16 cellular contexts compared by ENCODE assay signal in genomic region chr12:124264879-124265278, GRCh38. TPM values are rescaled to one million over a fixed set of nuclear protein-coding genes. Genes with fewer than 3 reads are reported as not detected.
A peak's percentile ranks its signal among the peaks of the same experiment; 100 is the strongest.
DNase-seq lines count a peak whose midpoint lies in the region; TF ChIP-seq lines count a peak whose summit lies in the region.
"Had no signal": no experiment of that assay in that cellular context is flagged by ENCODE, and none has a peak within 500 bp of the region (broad histone marks: within the 10 kb centered on the region; RNA-seq: fewer than 3 reads in every experiment).

No MANE protein-coding gene starts in this region.

- H3K4me3 ChIP-seq in Caco-2 (ENCODE audit: low read depth, low read length) (no peak overlapping the region), neural progenitor cell (no peak overlapping the region)
- H3K4me3 ChIP-seq: GM23248 had no signal

- no peak for DNase-seq in T-helper 1 cell
- DNase-seq in Caco-2: no peak
- DNase-seq in neural progenitor cell (ENCODE audit: low spot score): no peak
- no peak for DNase-seq in SHP77 treated with DMSO at 0.1 percent for 48 hours (lab: John Stamatoyannopoulos, UW)
- DNase-seq in MCF 10A (ENCODE audit: unreplicated experiment): no peak
- DNase-seq: C1 segment of cervical spinal cord; CD4-positive, alpha-beta memory T cell; COR-L47; DMS153; DND-41; GM23248; H9 had no signal

- no peak overlapping the region for H3K9ac ChIP-seq in neural progenitor cell
- H3K9ac ChIP-seq: GM23248 had no signal

- H4K20me1 ChIP-seq in neural progenitor cell (ENCODE audit: low read depth): no peaks in the 10 kb centered on the region

- H3K9me3 ChIP-seq in Caco-2: no peaks in the 10 kb centered on the region
- no peaks in the 10 kb centered on the region for H3K9me3 ChIP-seq in neural progenitor cell (ENCODE audit: low read depth)

- BruUV-seq in Caco-2 (replicated peaks; lab: Mats Ljungman, UMichigan): no TSS peak
- no TSS peak for BruUV-seq in MCF 10A (replicated peaks; lab: Mats Ljungman, UMichigan)

- no peaks in the 10 kb centered on the region for H3K36me3 Mint-ChIP-seq in T-helper 1 cell treated with Interleukin-12 subunit alpha and Interleukin-12 subunit beta and Interleukin-4 antibody, amounts not matched to agents 30 μg/mL and 1 μg/mL, for 36 hours (ENCODE audit: low read depth)
- peaks cover 6% of the 10 kb centered on the region for H3K36me3 Mint-ChIP-seq in Caco-2 (ENCODE audit: insufficient read depth, unreplicated experiment)
- no peaks in the 10 kb centered on the region for H3K36me3 Mint-ChIP-seq in neural progenitor cell
- no peaks in the 10 kb centered on the region for H3K36me3 Mint-ChIP-seq in MCF 10A (ENCODE audit: insufficient read depth, unreplicated experiment)
- H3K36me3 Mint-ChIP-seq: CD4-positive, alpha-beta memory T cell had no signal

- H3F3A ChIP-seq in neural progenitor cell (ENCODE audit: low read depth): no peaks in the 10 kb centered on the region

- H3K9me3 Mint-ChIP-seq in T-helper 1 cell treated with Interleukin-12 subunit alpha and Interleukin-12 subunit beta and Interleukin-4 antibody, amounts not matched to agents 30 μg/mL and 1 μg/mL, for 36 hours: no peaks in the 10 kb centered on the region
- H3K9me3 Mint-ChIP-seq in Caco-2 (ENCODE audit: unreplicated experiment): no peaks in the 10 kb centered on the region
- H3K9me3 Mint-ChIP-seq in neural progenitor cell: peaks cover 6% of the 10 kb centered on the region
- no peaks in the 10 kb centered on the region for H3K9me3 Mint-ChIP-seq in MCF 10A (ENCODE audit: unreplicated experiment)
- H3K9me3 Mint-ChIP-seq: CD4-positive, alpha-beta memory T cell had no signal

- CTCF ChIA-PET in Caco-2 (lab: Charles Lee) (no interaction called here), MCF 10A (lab: Yijun Ruan, JAX) (no interaction called here)

- H3K27me3 ChIP-seq in Caco-2 (replicated peaks; ENCODE audit: control insufficient read depth, insufficient read depth, low read length): no peaks in the 10 kb centered on the region
- H3K27me3 ChIP-seq in neural progenitor cell: no peaks in the 10 kb centered on the region

- no peaks in the 10 kb centered on the region for H3K79me2 ChIP-seq in neural progenitor cell (ENCODE audit: low read depth)

- no peak overlapping the region for H3K4me3 Mint-ChIP-seq in T-helper 1 cell treated with Interleukin-12 subunit alpha and Interleukin-12 subunit beta and Interleukin-4 antibody, amounts not matched to agents 30 μg/mL and 1 μg/mL, for 36 hours
- H3K4me3 Mint-ChIP-seq in Caco-2 (ENCODE audit: unreplicated experiment) (no peak overlapping the region), neural progenitor cell (no peak overlapping the region), MCF 10A (ENCODE audit: unreplicated experiment) (no peak overlapping the region)
- H3K4me3 Mint-ChIP-seq: B cell; CD4-positive, alpha-beta memory T cell; H9 had no signal

- H3K27ac Mint-ChIP-seq in T-helper 1 cell treated with Interleukin-12 subunit alpha and Interleukin-12 subunit beta and Interleukin-4 antibody, amounts not matched to agents 30 μg/mL and 1 μg/mL, for 36 hours: peak overlapping the region; percentile 31
- H3K27ac Mint-ChIP-seq in Caco-2 (ENCODE audit: unreplicated experiment) (peak overlapping the region; percentile 81), neural progenitor cell (peak overlapping the region; percentile 48), MCF 10A (ENCODE audit: low read depth, unreplicated experiment) (no peak overlapping the region)
- H3K27ac Mint-ChIP-seq: B cell; CD4-positive, alpha-beta memory T cell had no signal

- peaks cover 7% of the 10 kb centered on the region for H3K27me3 Mint-ChIP-seq in T-helper 1 cell treated with Interleukin-12 subunit alpha and Interleukin-12 subunit beta and Interleukin-4 antibody, amounts not matched to agents 30 μg/mL and 1 μg/mL, for 36 hours (ENCODE audit: low read depth)
- H3K27me3 Mint-ChIP-seq in Caco-2 (ENCODE audit: insufficient read depth, unreplicated experiment) (no peaks in the 10 kb centered on the region), neural progenitor cell (ENCODE audit: insufficient read depth, low read depth) (peaks cover 5% of the 10 kb centered on the region), MCF 10A (ENCODE audit: insufficient read depth, unreplicated experiment) (peaks cover 29% of the 10 kb centered on the region)

- no peak overlapping the region for H3K4me2 ChIP-seq in neural progenitor cell

- H3K27ac ChIP-seq in neural progenitor cell: no peak overlapping the region
- H3K27ac ChIP-seq: 22Rv1, GM23248 had no signal

- no peak for TF ChIP-seq CTCF in Caco-2 (IDR thresholded peaks at IDR 0.05; ENCODE audit: insufficient read depth in 1 of 2, low read depth in 1 of 2, low read length in 1 of 2, severe bottlenecking in 1 of 2, unreplicated experiment in 1 of 2)
- no peak for TF ChIP-seq CTCF in neural progenitor cell (IDR thresholded peaks at IDR 0.05)
- no peak for TF ChIP-seq CTCF in MCF 10A (IDR thresholded peaks at IDR 0.05; ENCODE audit: unreplicated experiment)

- H3K36me3 ChIP-seq in Caco-2 (ENCODE audit: control insufficient read depth, insufficient read depth, low read length): no peaks in the 10 kb centered on the region
- no peaks in the 10 kb centered on the region for H3K36me3 ChIP-seq in neural progenitor cell

- no peak overlapping the region for H2AFZ ChIP-seq in neural progenitor cell (replicated peaks)
- H2AFZ ChIP-seq: GM23248 had no signal

- H3K4me1 Mint-ChIP-seq in T-helper 1 cell treated with Interleukin-12 subunit alpha and Interleukin-12 subunit beta and Interleukin-4 antibody, amounts not matched to agents 30 μg/mL and 1 μg/mL, for 36 hours (ENCODE audit: low read depth): peaks cover under 1% of the 10 kb centered on the region
- H3K4me1 Mint-ChIP-seq in Caco-2 (ENCODE audit: low read depth, unreplicated experiment): peaks cover 17% of the 10 kb centered on the region
- peaks cover 4% of the 10 kb centered on the region for H3K4me1 Mint-ChIP-seq in neural progenitor cell
- H3K4me1 Mint-ChIP-seq in MCF 10A (ENCODE audit: insufficient read depth, unreplicated experiment): no peaks in the 10 kb centered on the region
- H3K4me1 Mint-ChIP-seq: B cell had no signal

- POLR2A ChIA-PET in Caco-2 (lab: Charles Lee) (no interaction called here), MCF 10A (lab: Yijun Ruan, JAX) (no interaction called here)

- no peaks in the 10 kb centered on the region for H3K4me1 ChIP-seq in Caco-2
- H3K4me1 ChIP-seq in neural progenitor cell: no peaks in the 10 kb centered on the region

- intact Hi-C loops in Caco-2 (cut with micrococcal nuclease; ENCODE audit: unreplicated experiment): no loop called here
- intact Hi-C loops in MCF 10A (cut with micrococcal nuclease): no loop called here

RNA-seq across cellular contexts. Expression of gene RFLNA, which starts 30.0 kb away (rescaled TPM):
- total RNA-seq in Caco-2 (2022) (15.4 and 21.1 TPM in 2 replicates), neural progenitor cell (ENCODE audit: low replicate concordance) (1.4 and 2.8 TPM in 2 replicates), MCF 10A (2022) (not detected in 2 replicates)
- total RNA-seq: B cell; CD4-positive, alpha-beta memory T cell; H4 had no signal
